In the genomic region with DNA sequence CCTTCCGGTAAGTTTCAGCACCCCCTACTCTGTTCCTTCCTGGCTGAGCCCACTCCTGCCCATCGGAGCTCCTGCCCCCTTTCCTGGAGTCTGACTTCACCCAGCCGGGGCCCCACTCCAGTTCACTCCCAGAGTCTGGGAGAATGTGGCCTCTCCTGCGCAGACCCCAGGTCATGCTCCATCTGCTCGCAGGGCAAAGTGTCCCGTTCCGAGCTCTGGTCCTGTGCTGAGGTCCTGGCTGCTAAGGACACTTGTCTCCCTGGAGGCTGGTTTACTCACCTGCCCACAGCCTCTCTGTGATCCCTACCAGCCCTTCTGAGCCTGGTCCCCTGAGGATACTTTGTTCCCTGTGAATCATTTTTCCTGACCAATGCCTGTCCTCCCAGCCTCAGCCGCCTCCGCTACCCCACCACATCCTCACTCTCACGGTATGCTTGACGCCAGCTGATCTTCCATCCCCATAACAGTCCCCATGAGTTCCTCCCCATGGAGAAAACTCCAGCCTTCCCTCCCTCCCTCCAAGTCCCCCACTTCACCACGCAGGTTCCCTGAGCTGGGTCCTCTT, we compare ENCODE assay signal across 10 cellular contexts. TPM values are rescaled to one million over a fixed set of nuclear protein-coding genes. Genes with fewer than 3 reads are reported as not detected.
A peak's percentile ranks its signal among the peaks of the same experiment; 100 is the strongest.
DNase-seq lines count a peak whose midpoint lies in the region; ATAC-seq and TF ChIP-seq lines count a peak whose summit lies in the region.
"Had no signal": no experiment of that assay in that cellular context is flagged by ENCODE, and none has a peak within 500 bp of the region (broad histone marks: within the 10 kb centered on the region; RNA-seq: fewer than 3 reads in every experiment).

No MANE protein-coding gene starts in this region.

- peak overlapping the region; percentile 4 for H3K27ac Mint-ChIP-seq in activated CD4-positive, alpha-beta T cell treated with anti-CD3 and anti-CD28 coated beads, Interleukin-2, amount 10 ng/mL, durations not matched to agents 24 days and 14 days

- peaks cover 9% of the 10 kb centered on the region for H3K36me3 Mint-ChIP-seq in activated CD4-positive, alpha-beta T cell treated with anti-CD3 and anti-CD28 coated beads, Interleukin-2, amount 10 ng/mL, durations not matched to agents 24 days and 14 days (ENCODE audit: low read depth)
- H3K36me3 Mint-ChIP-seq: CD4-positive, CD25-positive, alpha-beta regulatory T cell had no signal

- TF ChIP-seq CTCF in suprapubic skin (IDR thresholded peaks at IDR 0.05): no peak

- no peak for TF ChIP-seq POLR2A in suprapubic skin (IDR thresholded peaks at IDR 0.05)

- peaks cover 5% of the 10 kb centered on the region for H3K9me3 Mint-ChIP-seq in activated CD4-positive, alpha-beta T cell treated with anti-CD3 and anti-CD28 coated beads, Interleukin-2, amount 10 ng/mL, durations not matched to agents 24 days and 14 days

- ATAC-seq in GM18873 (IDR thresholded peaks at IDR 0.05; ENCODE audit: low FRiP score, unreplicated experiment): no peak

- H3K4me3 ChIP-seq in adipocyte (ENCODE audit: low read length) (peak overlapping the region; percentile 79), iPS-18a (ENCODE audit: low read length) (peak overlapping the region; percentile 48), suprapubic skin (peak overlapping the region; percentile 53), HAP-1 (no peak overlapping the region)

- peaks cover 17% of the 10 kb centered on the region for H3K27me3 Mint-ChIP-seq in activated CD4-positive, alpha-beta T cell treated with anti-CD3 and anti-CD28 coated beads, Interleukin-2, amount 10 ng/mL, durations not matched to agents 24 days and 14 days

- no peak overlapping the region for H3K27ac ChIP-seq in iPS-18a (ENCODE audit: low read length)
- peak overlapping the region; percentile 10 for H3K27ac ChIP-seq in suprapubic skin

- H3K9ac ChIP-seq in adipocyte (ENCODE audit: low read length) (peak overlapping the region; percentile 77), iPS-18a (ENCODE audit: low read length) (no peak overlapping the region)

- H3K9me3 ChIP-seq in adipocyte (ENCODE audit: control insufficient read depth, low read length) (no peaks in the 10 kb centered on the region), iPS-18a (ENCODE audit: control insufficient read depth, low read depth, low read length) (no peaks in the 10 kb centered on the region), suprapubic skin (no peaks in the 10 kb centered on the region), HAP-1 (no peaks in the 10 kb centered on the region)

- H3K4me1 ChIP-seq in adipocyte (ENCODE audit: control insufficient read depth, insufficient read depth, low read length) (peaks cover 37% of the 10 kb centered on the region), iPS-18a (ENCODE audit: control insufficient read depth, low read depth, low read length) (peaks cover 7% of the 10 kb centered on the region), suprapubic skin (peaks cover 66% of the 10 kb centered on the region), HAP-1 (no peaks in the 10 kb centered on the region)

- H3K27me3 ChIP-seq in adipocyte (replicated peaks; ENCODE audit: control insufficient read depth, insufficient read depth, low read length): no peaks in the 10 kb centered on the region
- H3K27me3 ChIP-seq in iPS-18a (ENCODE audit: control insufficient read depth, insufficient read depth, low read length): peaks cover 34% of the 10 kb centered on the region
- peaks cover 7% of the 10 kb centered on the region for H3K27me3 ChIP-seq in suprapubic skin
- no peaks in the 10 kb centered on the region for H3K27me3 ChIP-seq in HAP-1 (ENCODE audit: low read depth)

- 44% methylated on average over 12 of the region's 12 CpGs for WGBS in suprapubic skin

- H3K36me3 ChIP-seq in adipocyte (ENCODE audit: control insufficient read depth, insufficient read depth, low read length, severe bottlenecking) (peaks cover 32% of the 10 kb centered on the region), iPS-18a (ENCODE audit: control insufficient read depth, low read depth, low read length) (no peaks in the 10 kb centered on the region), suprapubic skin (peaks cover 26% of the 10 kb centered on the region), HAP-1 (replicated peaks) (no peaks in the 10 kb centered on the region)

- peaks cover 14% of the 10 kb centered on the region for H3K4me1 Mint-ChIP-seq in activated CD4-positive, alpha-beta T cell treated with anti-CD3 and anti-CD28 coated beads, Interleukin-2, amount 10 ng/mL, durations not matched to agents 24 days and 14 days

- in situ Hi-C loops in HAP-1 (cut with MboI; ENCODE audit: low sequenced_read_pairs): no loop called here

- intact Hi-C loops in activated CD4-positive, alpha-beta T cell treated with anti-CD3 and anti-CD28 coated beads, Interleukin-2, amount 10 ng/mL, durations not matched to agents 24 days and 14 days (cut with micrococcal nuclease): no loop called here

- H3K4me3 Mint-ChIP-seq in activated CD4-positive, alpha-beta T cell treated with anti-CD3 and anti-CD28 coated beads, Interleukin-2, amount 10 ng/mL, durations not matched to agents 24 days and 14 days: no peak overlapping the region

- DNase-seq in activated CD4-positive, alpha-beta T cell treated with anti-CD3 and anti-CD28 coated beads, Interleukin-2, amount 10 ng/mL, durations not matched to agents 24 days and 14 days: no peak
- DNase-seq in activated CD4-positive, alpha-beta T cell treated with anti-CD3 and anti-CD28 coated beads, Interleukin-2, amount 50 U/mL, for 4 hours: no peak
- DNase-seq in adipocyte (ENCODE audit: low read depth) (peak; percentile 81), suprapubic skin (ENCODE audit: low spot score in 2 of 2) (peak in 1 of 2 donors; percentile 61), HAP-1 (ENCODE audit: low spot score in 2 of 2) (no peak), NCI-H510A treated with DMSO at 0.1 percent for 48 hours (lab: John Stamatoyannopoulos, UW) (no peak)
- DNase-seq: CD4-positive, CD25-positive, alpha-beta regulatory T cell; SIG-M5 had no signal

- no peak for TF ChIP-seq EP300 in suprapubic skin (IDR thresholded peaks at IDR 0.05)

RNA-seq across cellular contexts. Expression of a gene that starts 0.5 kb away (rescaled TPM):
- 0.12 and 0.14 TPM in 2 replicates for total RNA-seq in activated CD4-positive, alpha-beta T cell treated with anti-CD3 and anti-CD28 coated beads, Interleukin-2, amount 10 ng/mL, durations not matched to agents 24 days and 14 days
- 1 to 10 TPM; 2.6 to 7.6 (median 6.9) TPM for total RNA-seq in suprapubic skin

RNA-seq across cellular contexts. Expression of a gene that starts 13.9 kb away (rescaled TPM):
- 59.8 and 66.1 TPM in 2 replicates for total RNA-seq in activated CD4-positive, alpha-beta T cell treated with anti-CD3 and anti-CD28 coated beads, Interleukin-2, amount 10 ng/mL, durations not matched to agents 24 days and 14 days
- 100 to 1,000 TPM; 319 to 596 (median 469) TPM for total RNA-seq in suprapubic skin

RNA-seq across cellular contexts. Expression of a gene that starts 52.9 kb away (rescaled TPM):
- total RNA-seq in activated CD4-positive, alpha-beta T cell treated with anti-CD3 and anti-CD28 coated beads, Interleukin-2, amount 10 ng/mL, durations not matched to agents 24 days and 14 days: not detected in 2 replicates
- 10 to 100 TPM in 1 of 4 donors, 1 to 10 TPM in 1, not detected in 2; 2.3 to 24.1 TPM for total RNA-seq in suprapubic skin
- total RNA-seq: CD4-positive, CD25-positive, alpha-beta regulatory T cell had no signal
